3 cellular contexts compared by ENCODE assay signal in the genomic region with DNA sequence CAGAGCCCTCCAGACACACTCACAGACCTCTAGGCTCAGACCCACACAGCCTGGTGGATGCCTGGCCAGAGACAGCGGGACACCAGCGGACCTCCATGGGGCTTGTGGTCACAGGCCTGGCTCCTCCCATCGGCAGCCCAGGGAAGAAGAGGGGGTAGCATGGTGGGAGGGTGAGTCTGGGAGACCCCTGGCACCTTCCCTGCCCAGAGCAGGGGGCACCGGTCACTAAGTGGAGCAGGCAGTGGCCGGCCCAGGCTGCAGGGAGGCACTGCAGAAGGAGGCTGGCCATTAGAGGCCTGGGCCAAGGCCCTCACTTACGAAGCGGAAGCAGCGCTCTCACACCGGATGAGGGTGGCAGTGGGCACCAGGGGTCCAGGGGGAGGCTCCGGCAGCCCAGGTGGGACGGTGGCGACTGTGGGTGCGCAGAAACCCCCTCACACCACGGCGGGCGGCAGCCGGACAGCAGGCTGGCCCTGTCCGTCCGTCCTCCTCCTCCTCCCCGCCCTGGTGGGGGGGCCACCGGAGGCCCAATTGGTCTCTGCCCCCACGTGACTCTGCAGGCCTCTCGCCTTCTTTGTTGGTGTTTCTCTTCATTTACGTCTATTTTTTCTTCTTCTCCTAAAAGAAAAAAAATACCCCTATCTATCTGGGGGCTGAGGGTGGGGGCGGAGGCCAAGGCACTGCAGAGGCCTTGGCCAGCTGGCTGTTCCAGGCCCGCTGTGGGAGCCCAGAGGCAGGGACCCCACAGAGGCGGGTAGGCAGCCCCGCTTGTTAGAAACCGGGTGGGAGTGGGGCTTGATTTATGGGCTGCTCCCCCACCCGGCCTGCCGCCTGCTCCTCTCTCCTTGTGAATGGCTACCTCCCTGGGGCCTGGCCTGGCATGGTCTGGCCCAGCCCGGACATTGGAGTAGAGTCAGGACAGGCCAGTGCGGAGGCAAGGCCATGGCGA.
TF ChIP-seq lines count a peak whose summit lies in the region.

NR5A1 (minus strand) TSS at position 469 of the 949 bp plus-strand sequence. CDS start 4,004 bp downstream, outside the sequence.

TF ChIP-seq in SK-N-SH, 30 proteins besides CTCF, POLR2A, EP300 and RAD21:
- TF ChIP-seq, protein P1, sequence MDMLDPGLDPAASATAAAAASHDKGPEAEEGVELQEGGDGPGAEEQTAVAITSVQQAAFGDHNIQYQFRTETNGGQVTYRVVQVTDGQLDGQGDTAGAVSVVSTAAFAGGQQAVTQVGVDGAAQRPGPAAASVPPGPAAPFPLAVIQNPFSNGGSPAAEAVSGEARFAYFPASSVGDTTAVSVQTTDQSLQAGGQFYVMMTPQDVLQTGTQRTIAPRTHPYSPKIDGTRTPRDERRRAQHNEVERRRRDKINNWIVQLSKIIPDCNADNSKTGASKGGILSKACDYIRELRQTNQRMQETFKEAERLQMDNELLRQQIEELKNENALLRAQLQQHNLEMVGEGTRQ (IDR thresholded peaks at IDR 0.05; ENCODE audit: borderline replicate concordance, low read depth, low read length) = no peak
- TF ChIP-seq GATA2 (CRISPR knock-in tag; IDR thresholded peaks at IDR 0.05) (no peak), POLR2AphosphoS5 (IDR thresholded peaks at IDR 0.05; ENCODE audit: low read depth, low read length) (no peak), SIN3A (IDR thresholded peaks at IDR 0.05; ENCODE audit: borderline replicate concordance, low read depth, low read length) (no peak)
- TF ChIP-seq, protein P2, sequence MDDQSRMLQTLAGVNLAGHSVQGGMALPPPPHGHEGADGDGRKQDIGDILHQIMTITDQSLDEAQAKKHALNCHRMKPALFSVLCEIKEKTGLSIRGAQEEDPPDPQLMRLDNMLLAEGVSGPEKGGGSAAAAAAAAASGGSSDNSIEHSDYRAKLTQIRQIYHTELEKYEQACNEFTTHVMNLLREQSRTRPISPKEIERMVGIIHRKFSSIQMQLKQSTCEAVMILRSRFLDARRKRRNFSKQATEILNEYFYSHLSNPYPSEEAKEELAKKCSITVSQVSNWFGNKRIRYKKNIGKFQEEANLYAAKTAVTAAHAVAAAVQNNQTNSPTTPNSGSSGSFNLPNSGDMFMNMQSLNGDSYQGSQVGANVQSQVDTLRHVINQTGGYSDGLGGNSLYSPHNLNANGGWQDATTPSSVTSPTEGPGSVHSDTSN (IDR thresholded peaks at IDR 0.05) = no peak
- TF ChIP-seq, protein P3, sequence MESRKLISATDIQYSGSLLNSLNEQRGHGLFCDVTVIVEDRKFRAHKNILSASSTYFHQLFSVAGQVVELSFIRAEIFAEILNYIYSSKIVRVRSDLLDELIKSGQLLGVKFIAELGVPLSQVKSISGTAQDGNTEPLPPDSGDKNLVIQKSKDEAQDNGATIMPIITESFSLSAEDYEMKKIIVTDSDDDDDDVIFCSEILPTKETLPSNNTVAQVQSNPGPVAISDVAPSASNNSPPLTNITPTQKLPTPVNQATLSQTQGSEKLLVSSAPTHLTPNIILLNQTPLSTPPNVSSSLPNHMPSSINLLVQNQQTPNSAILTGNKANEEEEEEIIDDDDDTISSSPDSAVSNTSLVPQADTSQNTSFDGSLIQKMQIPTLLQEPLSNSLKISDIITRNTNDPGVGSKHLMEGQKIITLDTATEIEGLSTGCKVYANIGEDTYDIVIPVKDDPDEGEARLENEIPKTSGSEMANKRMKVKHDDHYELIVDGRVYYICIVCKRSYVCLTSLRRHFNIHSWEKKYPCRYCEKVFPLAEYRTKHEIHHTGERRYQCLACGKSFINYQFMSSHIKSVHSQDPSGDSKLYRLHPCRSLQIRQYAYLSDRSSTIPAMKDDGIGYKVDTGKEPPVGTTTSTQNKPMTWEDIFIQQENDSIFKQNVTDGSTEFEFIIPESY (IDR thresholded peaks at IDR 0.05; ENCODE audit: borderline replicate concordance, low read depth) = no peak

TF ChIP-seq in SK-N-SH treated with all-trans-retinoic acid at 6 μM for 48 hours, 23 proteins besides CTCF, POLR2A, EP300 and RAD21:
- TF ChIP-seq ESRRG (CRISPR knock-in tag; IDR thresholded peaks at IDR 0.05) (no peak), ZNF8 (CRISPR knock-in tag; IDR thresholded peaks at IDR 0.05) (no peak), BACH2 (CRISPR knock-in tag; IDR thresholded peaks at IDR 0.05; ENCODE audit: borderline replicate concordance) (no peak), ARNTL (CRISPR knock-in tag; IDR thresholded peaks at IDR 0.05; ENCODE audit: borderline replicate concordance, low read depth) (no peak), ZFP30 (CRISPR knock-in tag; IDR thresholded peaks at IDR 0.05) (no peak), RARB (CRISPR knock-in tag; IDR thresholded peaks at IDR 0.05) (no peak), ZC3H10 (CRISPR knock-in tag; IDR thresholded peaks at IDR 0.05) (no peak), ZFP3 (CRISPR knock-in tag; IDR thresholded peaks at IDR 0.05) (no peak), SNAI2 (CRISPR knock-in tag; IDR thresholded peaks at IDR 0.05) (no peak)
- TF ChIP-seq, protein P4, sequence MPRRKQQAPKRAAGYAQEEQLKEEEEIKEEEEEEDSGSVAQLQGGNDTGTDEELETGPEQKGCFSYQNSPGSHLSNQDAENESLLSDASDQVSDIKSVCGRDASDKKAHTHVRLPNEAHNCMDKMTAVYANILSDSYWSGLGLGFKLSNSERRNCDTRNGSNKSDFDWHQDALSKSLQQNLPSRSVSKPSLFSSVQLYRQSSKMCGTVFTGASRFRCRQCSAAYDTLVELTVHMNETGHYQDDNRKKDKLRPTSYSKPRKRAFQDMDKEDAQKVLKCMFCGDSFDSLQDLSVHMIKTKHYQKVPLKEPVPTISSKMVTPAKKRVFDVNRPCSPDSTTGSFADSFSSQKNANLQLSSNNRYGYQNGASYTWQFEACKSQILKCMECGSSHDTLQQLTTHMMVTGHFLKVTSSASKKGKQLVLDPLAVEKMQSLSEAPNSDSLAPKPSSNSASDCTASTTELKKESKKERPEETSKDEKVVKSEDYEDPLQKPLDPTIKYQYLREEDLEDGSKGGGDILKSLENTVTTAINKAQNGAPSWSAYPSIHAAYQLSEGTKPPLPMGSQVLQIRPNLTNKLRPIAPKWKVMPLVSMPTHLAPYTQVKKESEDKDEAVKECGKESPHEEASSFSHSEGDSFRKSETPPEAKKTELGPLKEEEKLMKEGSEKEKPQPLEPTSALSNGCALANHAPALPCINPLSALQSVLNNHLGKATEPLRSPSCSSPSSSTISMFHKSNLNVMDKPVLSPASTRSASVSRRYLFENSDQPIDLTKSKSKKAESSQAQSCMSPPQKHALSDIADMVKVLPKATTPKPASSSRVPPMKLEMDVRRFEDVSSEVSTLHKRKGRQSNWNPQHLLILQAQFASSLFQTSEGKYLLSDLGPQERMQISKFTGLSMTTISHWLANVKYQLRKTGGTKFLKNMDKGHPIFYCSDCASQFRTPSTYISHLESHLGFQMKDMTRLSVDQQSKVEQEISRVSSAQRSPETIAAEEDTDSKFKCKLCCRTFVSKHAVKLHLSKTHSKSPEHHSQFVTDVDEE (CRISPR knock-in tag; IDR thresholded peaks at IDR 0.05) = no peak

TF ChIP-seq in K562, 482 proteins besides CTCF, POLR2A, EP300 and RAD21:
- TF ChIP-seq HNRNPUL1 (IDR thresholded peaks at IDR 0.05; ENCODE audit: low read length) (no peak), RAD51 (IDR thresholded peaks at IDR 0.05; ENCODE audit: borderline replicate concordance, low read depth) (peak; percentile 25; the same call in 1 of the 2 replicates)
- TF ChIP-seq, protein P5, sequence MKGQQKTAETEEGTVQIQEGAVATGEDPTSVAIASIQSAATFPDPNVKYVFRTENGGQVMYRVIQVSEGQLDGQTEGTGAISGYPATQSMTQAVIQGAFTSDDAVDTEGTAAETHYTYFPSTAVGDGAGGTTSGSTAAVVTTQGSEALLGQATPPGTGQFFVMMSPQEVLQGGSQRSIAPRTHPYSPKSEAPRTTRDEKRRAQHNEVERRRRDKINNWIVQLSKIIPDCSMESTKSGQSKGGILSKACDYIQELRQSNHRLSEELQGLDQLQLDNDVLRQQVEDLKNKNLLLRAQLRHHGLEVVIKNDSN (CRISPR knock-in tag; IDR thresholded peaks at IDR 0.05) = peak; percentile 71
- TF ChIP-seq, protein P1 (CRISPR knock-in tag; IDR thresholded peaks at IDR 0.05) = peak; percentile 50
TF ChIP-seq in K562: peak in this region for 3.
